ENCODE assay signal across 1 cellular context in the genomic region with DNA sequence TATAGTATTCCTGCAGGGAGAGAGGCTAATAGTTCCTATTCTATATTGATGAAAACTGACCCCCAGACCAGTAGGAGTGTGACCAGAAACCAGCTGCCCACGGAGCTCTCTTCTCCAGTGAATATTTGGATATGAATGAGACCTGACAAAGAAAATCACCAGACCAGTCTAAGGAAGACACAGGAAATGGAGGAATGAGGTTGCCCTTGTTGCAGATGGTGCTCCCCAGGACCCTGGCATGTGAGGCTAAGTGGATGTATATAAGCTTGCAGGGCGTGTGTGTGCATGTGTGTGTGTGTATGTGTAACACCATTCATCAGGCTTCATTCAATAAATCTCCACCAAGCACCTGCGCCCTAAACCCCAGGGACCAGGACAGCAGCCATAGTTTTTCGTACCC.
TF ChIP-seq lines count a peak whose summit lies in the region.

No MANE protein-coding gene starts in this region.

TF ChIP-seq in A549, 52 proteins besides CTCF, POLR2A, EP300 and RAD21:
- no peak for TF ChIP-seq NPAS2 (CRISPR knock-in tag; IDR thresholded peaks at IDR 0.05; ENCODE audit: borderline replicate concordance)
- no peak for TF ChIP-seq HOXA7 (CRISPR knock-in tag; IDR thresholded peaks at IDR 0.05)
- TF ChIP-seq CEBPB (IDR thresholded peaks at IDR 0.05) = no peak
- TF ChIP-seq, protein P1, sequence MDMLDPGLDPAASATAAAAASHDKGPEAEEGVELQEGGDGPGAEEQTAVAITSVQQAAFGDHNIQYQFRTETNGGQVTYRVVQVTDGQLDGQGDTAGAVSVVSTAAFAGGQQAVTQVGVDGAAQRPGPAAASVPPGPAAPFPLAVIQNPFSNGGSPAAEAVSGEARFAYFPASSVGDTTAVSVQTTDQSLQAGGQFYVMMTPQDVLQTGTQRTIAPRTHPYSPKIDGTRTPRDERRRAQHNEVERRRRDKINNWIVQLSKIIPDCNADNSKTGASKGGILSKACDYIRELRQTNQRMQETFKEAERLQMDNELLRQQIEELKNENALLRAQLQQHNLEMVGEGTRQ (IDR thresholded peaks at IDR 0.05) = no peak
- TF ChIP-seq FOXS1 (CRISPR knock-in tag; IDR thresholded peaks at IDR 0.05) = no peak
- no peak for TF ChIP-seq JUN (IDR thresholded peaks at IDR 0.05)
- TF ChIP-seq RNF2 (IDR thresholded peaks at IDR 0.05; ENCODE audit: borderline replicate concordance, low read depth) = no peak
- TF ChIP-seq SREBF2 (IDR thresholded peaks at IDR 0.05) = no peak
